ENCODE assay signal across 1 cellular context in the genomic region with DNA sequence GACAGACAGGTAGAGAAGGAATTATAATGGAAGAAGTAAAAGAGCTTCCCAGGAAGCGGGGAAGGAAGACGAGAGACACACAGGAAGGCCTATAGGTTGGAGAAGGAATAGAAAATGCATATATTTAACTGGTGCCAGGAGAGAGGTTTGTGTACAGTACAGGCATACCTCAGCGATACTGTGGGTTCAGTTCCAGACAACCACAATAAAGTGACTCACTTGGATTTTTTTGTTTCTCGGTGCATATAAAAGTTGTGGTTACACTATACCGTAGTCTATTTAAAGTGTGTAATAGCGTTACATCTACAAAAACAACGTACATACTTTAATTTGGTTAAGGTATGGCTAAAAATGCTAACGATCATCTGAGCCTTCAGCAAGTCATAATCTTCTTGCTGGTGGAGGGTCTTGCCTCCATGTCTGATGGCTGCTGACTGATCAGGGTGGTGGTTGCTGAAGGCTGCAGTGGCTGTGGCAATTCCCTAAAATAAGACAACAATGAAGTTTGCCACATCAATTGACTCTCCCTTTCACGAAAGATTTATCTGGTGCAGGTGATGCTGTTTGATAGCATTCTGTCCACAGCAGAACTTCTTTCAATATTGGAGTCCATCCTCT.
TF ChIP-seq lines count a peak whose summit lies in the region.

No MANE protein-coding gene starts in this region.

TF ChIP-seq in GM23338, 12 proteins besides CTCF, POLR2A, EP300 and RAD21:
- TF ChIP-seq EZH2 (IDR thresholded peaks at IDR 0.05; ENCODE audit: low read depth, unreplicated experiment): no peak
- TF ChIP-seq EZH2phosphoT487 (IDR thresholded peaks at IDR 0.05; ENCODE audit: unreplicated experiment): no peak
- TF ChIP-seq REST (IDR thresholded peaks at IDR 0.05; ENCODE audit: unreplicated experiment): no peak
- no peak for TF ChIP-seq STAT1 (IDR thresholded peaks at IDR 0.05; ENCODE audit: unreplicated experiment)
- TF ChIP-seq NANOG (IDR thresholded peaks at IDR 0.05; ENCODE audit: borderline replicate concordance): no peak
- no peak for TF ChIP-seq ZNF114 (CRISPR knock-in tag; IDR thresholded peaks at IDR 0.05)
